Comparison of ENCODE assay signal across 1 cellular context in the genomic region with DNA sequence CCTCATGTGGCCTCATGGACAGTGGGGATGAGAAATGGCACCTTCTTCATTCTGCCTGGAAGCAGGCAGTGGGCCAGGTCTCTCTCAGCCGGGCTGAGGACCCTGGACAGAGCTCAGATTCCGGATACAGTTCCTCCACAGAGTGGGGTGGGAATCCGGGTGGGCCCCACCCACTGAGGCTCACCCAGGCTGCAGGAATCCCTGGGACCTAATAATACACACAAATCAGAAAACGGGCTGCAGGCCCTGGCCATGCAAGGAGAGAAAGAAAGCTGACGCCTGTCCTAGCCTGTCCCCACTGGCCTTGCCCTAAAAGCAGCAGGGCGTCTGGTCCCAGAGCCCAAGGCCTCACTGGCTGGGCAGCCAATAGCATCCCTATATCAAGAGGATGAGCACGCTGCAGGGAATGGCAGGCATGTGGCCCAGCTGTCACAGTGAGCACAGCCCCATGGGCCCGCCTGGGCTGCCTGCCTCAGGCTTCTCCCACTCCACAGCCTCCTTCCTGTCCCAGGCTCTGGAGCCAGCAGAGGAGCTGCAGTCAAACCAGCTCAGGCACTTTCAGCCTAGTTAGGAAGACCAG.
TF ChIP-seq lines count a peak whose summit lies in the region.

No MANE protein-coding gene starts in this region.

TF ChIP-seq in HepG2, 621 proteins besides CTCF, POLR2A, EP300 and RAD21 (continued from another document and continues in another):
- TF ChIP-seq HDAC1 (CRISPR knock-in tag; IDR thresholded peaks at IDR 0.05) (0 out of 2 replicates have a peak, but pooled peaks have one; percentile 11), ZNF777 (CRISPR knock-in tag; IDR thresholded peaks at IDR 0.05) (0 out of 2 replicates have a peak, but pooled peaks have one; percentile 21), ZNF292 (CRISPR knock-in tag; IDR thresholded peaks at IDR 0.05; ENCODE audit: borderline replicate concordance, low read depth) (0 out of 2 replicates have a peak, but pooled peaks have one; percentile 25), TGIF2 (CRISPR knock-in tag; IDR thresholded peaks at IDR 0.05) (0 out of 2 replicates have a peak, but pooled peaks have one; percentile 34), HNF4A (CRISPR knock-in tag; IDR thresholded peaks at IDR 0.05) (peak; percentile 28; the same call in 1 of the 2 replicates), ZNF143 (CRISPR knock-in tag; IDR thresholded peaks at IDR 0.05) (no peak), ZFX (CRISPR knock-in tag; IDR thresholded peaks at IDR 0.05; ENCODE audit: low read depth) (peak; percentile 51; the same call in 1 of the 2 replicates), HOXA3 (CRISPR knock-in tag; IDR thresholded peaks at IDR 0.05) (0 out of 2 replicates have a peak, but pooled peaks have one; percentile 15), ZNF331 (CRISPR knock-in tag; IDR thresholded peaks at IDR 0.05) (peak; percentile 32; the same call in 1 of the 2 replicates), ZNF263 (CRISPR knock-in tag; IDR thresholded peaks at IDR 0.05) (0 out of 2 replicates have a peak, but pooled peaks have one; percentile 34), CEBPB (IDR thresholded peaks at IDR 0.05; ENCODE audit: borderline replicate concordance, low read depth, low read length) (no peak), HNRNPH1 (optimal IDR thresholded peaks at IDR 0.05; ENCODE audit: low read depth, low read length) (no peak), RARG (CRISPR knock-in tag; IDR thresholded peaks at IDR 0.05; ENCODE audit: low read depth) (no peak), MAFK (conservative IDR thresholded peaks at IDR 0.05 in 1 of 2, IDR thresholded peaks at IDR 0.05 in 1 of 2; ENCODE audit: low read length in 2 of 2) (no peak), MEIS2 (CRISPR knock-in tag; IDR thresholded peaks at IDR 0.05) (0 out of 2 replicates have a peak, but pooled peaks have one; percentile 58), MXI1 (IDR thresholded peaks at IDR 0.05; ENCODE audit: borderline replicate concordance, low read depth, low read length) (peak; percentile 23; the same call in 1 of the 3 replicates), TEAD3 (CRISPR knock-in tag; optimal IDR thresholded peaks at IDR 0.05; ENCODE audit: borderline replicate concordance) (peak; percentile 55)
- TF ChIP-seq, protein P1, sequence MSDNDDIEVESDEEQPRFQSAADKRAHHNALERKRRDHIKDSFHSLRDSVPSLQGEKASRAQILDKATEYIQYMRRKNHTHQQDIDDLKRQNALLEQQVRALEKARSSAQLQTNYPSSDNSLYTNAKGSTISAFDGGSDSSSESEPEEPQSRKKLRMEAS (IDR thresholded peaks at IDR 0.05): peak; percentile 38; the same call in 1 of the 2 replicates
- TF ChIP-seq, protein P2, sequence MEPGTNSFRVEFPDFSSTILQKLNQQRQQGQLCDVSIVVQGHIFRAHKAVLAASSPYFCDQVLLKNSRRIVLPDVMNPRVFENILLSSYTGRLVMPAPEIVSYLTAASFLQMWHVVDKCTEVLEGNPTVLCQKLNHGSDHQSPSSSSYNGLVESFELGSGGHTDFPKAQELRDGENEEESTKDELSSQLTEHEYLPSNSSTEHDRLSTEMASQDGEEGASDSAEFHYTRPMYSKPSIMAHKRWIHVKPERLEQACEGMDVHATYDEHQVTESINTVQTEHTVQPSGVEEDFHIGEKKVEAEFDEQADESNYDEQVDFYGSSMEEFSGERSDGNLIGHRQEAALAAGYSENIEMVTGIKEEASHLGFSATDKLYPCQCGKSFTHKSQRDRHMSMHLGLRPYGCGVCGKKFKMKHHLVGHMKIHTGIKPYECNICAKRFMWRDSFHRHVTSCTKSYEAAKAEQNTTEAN (CRISPR knock-in tag; conservative IDR thresholded peaks at IDR 0.05): 0 out of 2 replicates have a peak, but pooled peaks have one; percentile 30
- TF ChIP-seq, protein P3, sequence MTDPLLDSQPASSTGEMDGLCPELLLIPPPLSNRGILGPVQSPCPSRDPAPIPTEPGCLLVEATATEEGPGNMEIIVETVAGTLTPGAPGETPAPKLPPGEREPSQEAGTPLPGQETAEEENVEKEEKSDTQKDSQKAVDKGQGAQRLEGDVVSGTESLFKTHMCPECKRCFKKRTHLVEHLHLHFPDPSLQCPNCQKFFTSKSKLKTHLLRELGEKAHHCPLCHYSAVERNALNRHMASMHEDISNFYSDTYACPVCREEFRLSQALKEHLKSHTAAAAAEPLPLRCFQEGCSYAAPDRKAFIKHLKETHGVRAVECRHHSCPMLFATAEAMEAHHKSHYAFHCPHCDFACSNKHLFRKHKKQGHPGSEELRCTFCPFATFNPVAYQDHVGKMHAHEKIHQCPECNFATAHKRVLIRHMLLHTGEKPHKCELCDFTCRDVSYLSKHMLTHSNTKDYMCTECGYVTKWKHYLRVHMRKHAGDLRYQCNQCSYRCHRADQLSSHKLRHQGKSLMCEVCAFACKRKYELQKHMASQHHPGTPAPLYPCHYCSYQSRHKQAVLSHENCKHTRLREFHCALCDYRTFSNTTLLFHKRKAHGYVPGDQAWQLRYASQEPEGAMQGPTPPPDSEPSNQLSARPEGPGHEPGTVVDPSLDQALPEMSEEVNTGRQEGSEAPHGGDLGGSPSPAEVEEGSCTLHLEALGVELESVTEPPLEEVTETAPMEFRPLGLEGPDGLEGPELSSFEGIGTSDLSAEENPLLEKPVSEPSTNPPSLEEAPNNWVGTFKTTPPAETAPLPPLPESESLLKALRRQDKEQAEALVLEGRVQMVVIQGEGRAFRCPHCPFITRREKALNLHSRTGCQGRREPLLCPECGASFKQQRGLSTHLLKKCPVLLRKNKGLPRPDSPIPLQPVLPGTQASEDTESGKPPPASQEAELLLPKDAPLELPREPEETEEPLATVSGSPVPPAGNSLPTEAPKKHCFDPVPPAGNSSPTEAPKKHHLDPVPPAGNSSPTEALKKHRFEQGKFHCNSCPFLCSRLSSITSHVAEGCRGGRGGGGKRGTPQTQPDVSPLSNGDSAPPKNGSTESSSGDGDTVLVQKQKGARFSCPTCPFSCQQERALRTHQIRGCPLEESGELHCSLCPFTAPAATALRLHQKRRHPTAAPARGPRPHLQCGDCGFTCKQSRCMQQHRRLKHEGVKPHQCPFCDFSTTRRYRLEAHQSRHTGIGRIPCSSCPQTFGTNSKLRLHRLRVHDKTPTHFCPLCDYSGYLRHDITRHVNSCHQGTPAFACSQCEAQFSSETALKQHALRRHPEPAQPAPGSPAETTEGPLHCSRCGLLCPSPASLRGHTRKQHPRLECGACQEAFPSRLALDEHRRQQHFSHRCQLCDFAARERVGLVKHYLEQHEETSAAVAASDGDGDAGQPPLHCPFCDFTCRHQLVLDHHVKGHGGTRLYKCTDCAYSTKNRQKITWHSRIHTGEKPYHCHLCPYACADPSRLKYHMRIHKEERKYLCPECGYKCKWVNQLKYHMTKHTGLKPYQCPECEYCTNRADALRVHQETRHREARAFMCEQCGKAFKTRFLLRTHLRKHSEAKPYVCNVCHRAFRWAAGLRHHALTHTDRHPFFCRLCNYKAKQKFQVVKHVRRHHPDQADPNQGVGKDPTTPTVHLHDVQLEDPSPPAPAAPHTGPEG (CRISPR knock-in tag; IDR thresholded peaks at IDR 0.05): peak; percentile 51; the same call in 1 of the 2 replicates
- TF ChIP-seq, protein P4, sequence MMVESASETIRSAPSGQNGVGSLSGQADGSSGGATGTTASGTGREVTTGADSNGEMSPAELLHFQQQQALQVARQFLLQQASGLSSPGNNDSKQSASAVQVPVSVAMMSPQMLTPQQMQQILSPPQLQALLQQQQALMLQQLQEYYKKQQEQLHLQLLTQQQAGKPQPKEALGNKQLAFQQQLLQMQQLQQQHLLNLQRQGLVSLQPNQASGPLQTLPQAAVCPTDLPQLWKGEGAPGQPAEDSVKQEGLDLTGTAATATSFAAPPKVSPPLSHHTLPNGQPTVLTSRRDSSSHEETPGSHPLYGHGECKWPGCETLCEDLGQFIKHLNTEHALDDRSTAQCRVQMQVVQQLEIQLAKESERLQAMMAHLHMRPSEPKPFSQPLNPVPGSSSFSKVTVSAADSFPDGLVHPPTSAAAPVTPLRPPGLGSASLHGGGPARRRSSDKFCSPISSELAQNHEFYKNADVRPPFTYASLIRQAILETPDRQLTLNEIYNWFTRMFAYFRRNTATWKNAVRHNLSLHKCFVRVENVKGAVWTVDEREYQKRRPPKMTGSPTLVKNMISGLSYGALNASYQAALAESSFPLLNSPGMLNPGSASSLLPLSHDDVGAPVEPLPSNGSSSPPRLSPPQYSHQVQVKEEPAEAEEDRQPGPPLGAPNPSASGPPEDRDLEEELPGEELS (CRISPR knock-in tag; IDR thresholded peaks at IDR 0.05): 0 out of 2 replicates have a peak, but pooled peaks have one; percentile 27
- TF ChIP-seq, protein P5, sequence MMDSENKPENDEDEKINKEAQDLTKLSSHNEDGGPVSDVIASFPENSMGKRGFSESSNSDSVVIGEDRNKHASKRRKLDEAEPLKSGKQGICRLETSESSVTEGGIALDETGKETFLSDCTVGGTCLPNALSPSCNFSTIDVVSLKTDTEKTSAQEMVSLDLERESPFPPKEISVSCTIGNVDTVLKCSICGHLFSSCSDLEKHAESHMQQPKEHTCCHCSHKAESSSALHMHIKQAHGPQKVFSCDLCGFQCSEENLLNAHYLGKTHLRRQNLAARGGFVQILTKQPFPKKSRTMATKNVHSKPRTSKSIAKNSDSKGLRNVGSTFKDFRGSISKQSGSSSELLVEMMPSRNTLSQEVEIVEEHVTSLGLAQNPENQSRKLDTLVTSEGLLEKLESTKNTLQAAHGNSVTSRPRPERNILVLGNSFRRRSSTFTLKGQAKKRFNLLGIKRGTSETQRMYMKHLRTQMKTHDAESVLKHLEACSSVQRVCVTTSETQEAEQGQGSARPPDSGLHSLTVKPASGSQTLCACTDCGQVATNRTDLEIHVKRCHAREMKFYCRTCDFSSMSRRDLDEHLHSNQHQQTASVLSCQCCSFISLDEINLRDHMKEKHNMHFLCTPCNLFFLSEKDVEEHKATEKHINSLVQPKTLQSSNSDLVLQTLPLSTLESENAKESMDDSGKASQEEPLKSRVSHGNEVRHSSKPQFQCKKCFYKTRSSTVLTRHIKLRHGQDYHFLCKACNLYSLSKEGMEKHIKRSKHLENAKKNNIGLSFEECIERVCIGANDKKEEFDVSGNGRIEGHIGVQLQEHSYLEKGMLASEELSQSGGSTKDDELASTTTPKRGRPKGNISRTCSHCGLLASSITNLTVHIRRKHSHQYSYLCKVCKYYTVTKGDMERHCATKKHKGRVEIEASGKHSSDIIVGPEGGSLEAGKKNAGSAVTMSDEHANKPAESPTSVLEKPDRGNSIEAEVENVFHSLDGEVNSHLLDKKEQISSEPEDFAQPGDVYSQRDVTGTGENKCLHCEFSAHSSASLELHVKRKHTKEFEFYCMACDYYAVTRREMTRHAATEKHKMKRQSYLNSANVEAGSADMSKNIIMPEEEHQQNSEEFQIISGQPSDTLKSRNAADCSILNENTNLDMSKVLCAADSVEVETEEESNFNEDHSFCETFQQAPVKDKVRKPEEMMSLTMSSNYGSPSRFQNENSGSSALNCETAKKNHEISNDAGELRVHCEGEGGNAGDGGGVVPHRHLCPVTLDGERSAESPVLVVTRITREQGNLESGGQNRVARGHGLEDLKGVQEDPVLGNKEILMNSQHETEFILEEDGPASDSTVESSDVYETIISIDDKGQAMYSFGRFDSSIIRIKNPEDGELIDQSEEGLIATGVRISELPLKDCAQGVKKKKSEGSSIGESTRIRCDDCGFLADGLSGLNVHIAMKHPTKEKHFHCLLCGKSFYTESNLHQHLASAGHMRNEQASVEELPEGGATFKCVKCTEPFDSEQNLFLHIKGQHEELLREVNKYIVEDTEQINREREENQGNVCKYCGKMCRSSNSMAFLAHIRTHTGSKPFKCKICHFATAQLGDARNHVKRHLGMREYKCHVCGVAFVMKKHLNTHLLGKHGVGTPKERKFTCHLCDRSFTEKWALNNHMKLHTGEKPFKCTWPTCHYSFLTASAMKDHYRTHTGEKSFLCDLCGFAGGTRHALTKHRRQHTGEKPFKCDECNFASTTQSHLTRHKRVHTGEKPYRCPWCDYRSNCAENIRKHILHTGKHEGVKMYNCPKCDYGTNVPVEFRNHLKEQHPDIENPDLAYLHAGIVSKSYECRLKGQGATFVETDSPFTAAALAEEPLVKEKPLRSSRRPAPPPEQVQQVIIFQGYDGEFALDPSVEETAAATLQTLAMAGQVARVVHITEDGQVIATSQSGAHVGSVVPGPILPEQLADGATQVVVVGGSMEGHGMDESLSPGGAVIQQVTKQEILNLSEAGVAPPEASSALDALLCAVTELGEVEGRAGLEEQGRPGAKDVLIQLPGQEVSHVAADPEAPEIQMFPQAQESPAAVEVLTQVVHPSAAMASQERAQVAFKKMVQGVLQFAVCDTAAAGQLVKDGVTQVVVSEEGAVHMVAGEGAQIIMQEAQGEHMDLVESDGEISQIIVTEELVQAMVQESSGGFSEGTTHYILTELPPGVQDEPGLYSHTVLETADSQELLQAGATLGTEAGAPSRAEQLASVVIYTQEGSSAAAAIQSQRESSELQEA (CRISPR knock-in tag; IDR thresholded peaks at IDR 0.05; ENCODE audit: not compliant biosample characterization): no peak
- TF ChIP-seq, protein P6, sequence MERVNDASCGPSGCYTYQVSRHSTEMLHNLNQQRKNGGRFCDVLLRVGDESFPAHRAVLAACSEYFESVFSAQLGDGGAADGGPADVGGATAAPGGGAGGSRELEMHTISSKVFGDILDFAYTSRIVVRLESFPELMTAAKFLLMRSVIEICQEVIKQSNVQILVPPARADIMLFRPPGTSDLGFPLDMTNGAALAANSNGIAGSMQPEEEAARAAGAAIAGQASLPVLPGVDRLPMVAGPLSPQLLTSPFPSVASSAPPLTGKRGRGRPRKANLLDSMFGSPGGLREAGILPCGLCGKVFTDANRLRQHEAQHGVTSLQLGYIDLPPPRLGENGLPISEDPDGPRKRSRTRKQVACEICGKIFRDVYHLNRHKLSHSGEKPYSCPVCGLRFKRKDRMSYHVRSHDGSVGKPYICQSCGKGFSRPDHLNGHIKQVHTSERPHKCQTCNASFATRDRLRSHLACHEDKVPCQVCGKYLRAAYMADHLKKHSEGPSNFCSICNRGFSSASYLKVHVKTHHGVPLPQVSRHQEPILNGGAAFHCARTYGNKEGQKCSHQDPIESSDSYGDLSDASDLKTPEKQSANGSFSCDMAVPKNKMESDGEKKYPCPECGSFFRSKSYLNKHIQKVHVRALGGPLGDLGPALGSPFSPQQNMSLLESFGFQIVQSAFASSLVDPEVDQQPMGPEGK (CRISPR knock-in tag; IDR thresholded peaks at IDR 0.05): 0 out of 2 replicates have a peak, but pooled peaks have one; percentile 16
- TF ChIP-seq, protein P7, sequence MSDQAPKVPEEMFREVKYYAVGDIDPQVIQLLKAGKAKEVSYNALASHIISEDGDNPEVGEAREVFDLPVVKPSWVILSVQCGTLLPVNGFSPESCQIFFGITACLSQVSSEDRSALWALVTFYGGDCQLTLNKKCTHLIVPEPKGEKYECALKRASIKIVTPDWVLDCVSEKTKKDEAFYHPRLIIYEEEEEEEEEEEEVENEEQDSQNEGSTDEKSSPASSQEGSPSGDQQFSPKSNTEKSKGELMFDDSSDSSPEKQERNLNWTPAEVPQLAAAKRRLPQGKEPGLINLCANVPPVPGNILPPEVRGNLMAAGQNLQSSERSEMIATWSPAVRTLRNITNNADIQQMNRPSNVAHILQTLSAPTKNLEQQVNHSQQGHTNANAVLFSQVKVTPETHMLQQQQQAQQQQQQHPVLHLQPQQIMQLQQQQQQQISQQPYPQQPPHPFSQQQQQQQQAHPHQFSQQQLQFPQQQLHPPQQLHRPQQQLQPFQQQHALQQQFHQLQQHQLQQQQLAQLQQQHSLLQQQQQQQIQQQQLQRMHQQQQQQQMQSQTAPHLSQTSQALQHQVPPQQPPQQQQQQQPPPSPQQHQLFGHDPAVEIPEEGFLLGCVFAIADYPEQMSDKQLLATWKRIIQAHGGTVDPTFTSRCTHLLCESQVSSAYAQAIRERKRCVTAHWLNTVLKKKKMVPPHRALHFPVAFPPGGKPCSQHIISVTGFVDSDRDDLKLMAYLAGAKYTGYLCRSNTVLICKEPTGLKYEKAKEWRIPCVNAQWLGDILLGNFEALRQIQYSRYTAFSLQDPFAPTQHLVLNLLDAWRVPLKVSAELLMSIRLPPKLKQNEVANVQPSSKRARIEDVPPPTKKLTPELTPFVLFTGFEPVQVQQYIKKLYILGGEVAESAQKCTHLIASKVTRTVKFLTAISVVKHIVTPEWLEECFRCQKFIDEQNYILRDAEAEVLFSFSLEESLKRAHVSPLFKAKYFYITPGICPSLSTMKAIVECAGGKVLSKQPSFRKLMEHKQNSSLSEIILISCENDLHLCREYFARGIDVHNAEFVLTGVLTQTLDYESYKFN (CRISPR knock-in tag; conservative IDR thresholded peaks at IDR 0.05): no peak
